ENCODE assay signal across 1 cellular context in the genomic region with DNA sequence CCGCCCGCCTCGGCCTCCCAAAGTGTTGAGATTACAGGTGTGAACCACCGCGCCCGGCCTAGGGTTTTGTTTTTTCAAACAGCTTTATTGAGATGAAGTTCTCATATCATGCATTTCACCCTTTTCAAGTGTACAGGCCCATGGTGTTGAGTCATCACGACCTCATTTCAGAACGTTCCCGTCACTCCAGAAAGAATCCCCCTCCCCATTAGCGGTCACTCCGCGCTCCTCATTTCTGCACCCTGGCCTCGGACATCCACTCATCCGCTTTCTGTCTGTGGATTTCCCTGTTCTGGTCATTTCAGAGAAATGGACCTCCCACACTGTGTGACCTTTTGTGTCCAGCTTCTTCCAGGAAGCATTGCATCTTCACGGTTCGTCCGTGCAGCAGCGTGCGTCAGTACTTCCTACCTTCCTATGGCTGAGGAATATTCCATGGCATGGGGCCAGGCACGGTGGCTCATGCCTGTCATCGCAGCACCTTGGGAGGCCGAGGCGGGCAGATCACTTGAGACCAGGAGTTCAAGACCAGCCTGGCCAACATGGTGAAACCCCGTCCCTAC.
A peak's percentile ranks its signal among the peaks of the same experiment; 100 is the strongest.
TF ChIP-seq lines count a peak whose summit lies in the region.

No MANE protein-coding gene starts in this region.

TF ChIP-seq in HepG2, 621 proteins besides CTCF, POLR2A, EP300 and RAD21:
- TF ChIP-seq ZBTB33 (CRISPR knock-in tag; IDR thresholded peaks at IDR 0.05) = 0 out of 2 replicates have a peak, but pooled peaks have one; percentile 28
- TF ChIP-seq, protein P1, sequence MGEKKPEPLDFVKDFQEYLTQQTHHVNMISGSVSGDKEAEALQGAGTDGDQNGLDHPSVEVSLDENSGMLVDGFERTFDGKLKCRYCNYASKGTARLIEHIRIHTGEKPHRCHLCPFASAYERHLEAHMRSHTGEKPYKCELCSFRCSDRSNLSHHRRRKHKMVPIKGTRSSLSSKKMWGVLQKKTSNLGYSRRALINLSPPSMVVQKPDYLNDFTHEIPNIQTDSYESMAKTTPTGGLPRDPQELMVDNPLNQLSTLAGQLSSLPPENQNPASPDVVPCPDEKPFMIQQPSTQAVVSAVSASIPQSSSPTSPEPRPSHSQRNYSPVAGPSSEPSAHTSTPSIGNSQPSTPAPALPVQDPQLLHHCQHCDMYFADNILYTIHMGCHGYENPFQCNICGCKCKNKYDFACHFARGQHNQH (CRISPR knock-in tag; IDR thresholded peaks at IDR 0.05) = no peak
